1 cellular context compared by ENCODE assay signal in the genomic region with DNA sequence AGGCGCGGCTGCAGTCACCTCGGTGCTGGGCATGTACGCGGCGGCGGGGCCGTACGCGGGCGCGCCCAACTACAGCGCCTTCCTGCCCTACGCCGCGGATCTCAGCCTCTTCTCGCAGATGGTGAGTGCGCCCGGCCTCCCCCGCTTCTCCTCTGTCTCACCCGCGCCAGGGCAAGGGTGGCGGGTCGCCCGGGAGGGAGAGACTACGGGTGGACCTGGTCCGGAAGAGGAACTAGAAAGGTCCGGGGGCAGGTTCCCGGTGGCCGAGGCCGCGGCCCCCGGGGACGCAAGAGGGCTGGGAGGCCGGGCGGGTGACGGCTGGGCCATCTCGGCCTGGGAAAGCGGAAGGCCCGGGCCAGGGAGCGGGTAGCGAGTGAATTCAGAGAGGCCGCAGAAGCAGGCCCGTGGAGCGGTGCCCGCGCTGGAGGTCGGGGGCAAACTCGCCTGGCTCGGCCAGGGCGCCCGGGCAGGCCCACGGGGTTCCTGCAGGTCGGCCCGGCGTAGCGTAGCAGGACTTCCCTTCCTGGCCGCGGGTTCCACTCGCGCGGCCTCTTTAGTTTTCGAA.
TF ChIP-seq lines count a peak whose summit lies in the region.

No MANE protein-coding gene starts in this region.

TF ChIP-seq in SK-N-SH treated with all-trans-retinoic acid at 6 μM for 48 hours, 23 proteins besides CTCF, POLR2A, EP300 and RAD21 (continued from another document):
- TF ChIP-seq, protein P1, sequence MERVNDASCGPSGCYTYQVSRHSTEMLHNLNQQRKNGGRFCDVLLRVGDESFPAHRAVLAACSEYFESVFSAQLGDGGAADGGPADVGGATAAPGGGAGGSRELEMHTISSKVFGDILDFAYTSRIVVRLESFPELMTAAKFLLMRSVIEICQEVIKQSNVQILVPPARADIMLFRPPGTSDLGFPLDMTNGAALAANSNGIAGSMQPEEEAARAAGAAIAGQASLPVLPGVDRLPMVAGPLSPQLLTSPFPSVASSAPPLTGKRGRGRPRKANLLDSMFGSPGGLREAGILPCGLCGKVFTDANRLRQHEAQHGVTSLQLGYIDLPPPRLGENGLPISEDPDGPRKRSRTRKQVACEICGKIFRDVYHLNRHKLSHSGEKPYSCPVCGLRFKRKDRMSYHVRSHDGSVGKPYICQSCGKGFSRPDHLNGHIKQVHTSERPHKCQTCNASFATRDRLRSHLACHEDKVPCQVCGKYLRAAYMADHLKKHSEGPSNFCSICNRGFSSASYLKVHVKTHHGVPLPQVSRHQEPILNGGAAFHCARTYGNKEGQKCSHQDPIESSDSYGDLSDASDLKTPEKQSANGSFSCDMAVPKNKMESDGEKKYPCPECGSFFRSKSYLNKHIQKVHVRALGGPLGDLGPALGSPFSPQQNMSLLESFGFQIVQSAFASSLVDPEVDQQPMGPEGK (CRISPR knock-in tag; IDR thresholded peaks at IDR 0.05; ENCODE audit: borderline replicate concordance), result no peak
TF ChIP-seq in SK-N-SH treated with all-trans-retinoic acid at 6 μM for 48 hours: peak in this region for 0.
